8 cellular contexts compared by ENCODE assay signal in the genomic region with DNA sequence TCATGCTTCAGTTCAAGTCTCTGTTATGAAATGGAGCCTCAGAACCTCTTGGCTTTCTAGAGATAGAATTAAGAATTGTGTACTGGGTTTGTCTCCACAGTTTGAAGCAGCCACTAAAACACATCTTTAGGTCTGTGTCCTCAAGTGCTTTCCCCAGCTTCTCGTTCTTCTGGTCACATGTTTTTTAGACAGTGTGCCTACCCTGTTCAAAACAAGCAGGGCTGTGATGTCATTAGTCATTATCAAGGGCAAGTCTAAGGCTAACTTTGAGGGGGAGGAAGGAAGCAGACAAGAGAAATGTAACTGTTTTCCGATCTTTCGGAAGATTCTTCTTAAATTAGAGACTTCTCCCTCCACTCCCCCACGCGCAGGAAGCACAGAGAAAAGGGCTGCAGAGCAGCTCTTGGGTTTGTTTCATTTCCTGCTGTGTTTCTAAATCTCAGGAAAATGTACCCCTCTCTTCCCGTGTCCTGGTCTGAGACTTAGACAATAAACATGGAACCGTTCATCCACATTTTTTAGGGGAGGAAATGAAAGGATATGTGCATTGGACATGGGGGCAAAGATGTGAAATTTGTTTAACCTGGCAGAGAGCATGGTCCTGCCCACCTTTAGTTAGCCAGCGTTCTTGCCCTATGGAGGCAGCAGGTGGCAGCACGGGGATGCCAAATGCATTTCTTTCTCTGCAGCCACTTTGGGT.
DNase-seq lines count a peak whose midpoint lies in the region; ATAC-seq and TF ChIP-seq lines count a peak whose summit lies in the region.

No MANE protein-coding gene starts in this region.

- DNase-seq in AML-193 (lab: John Stamatoyannopoulos, UW) (peak; percentile 62 to 64), GM13976 (ENCODE audit: low spot score) (peak; percentile 53), NCI-H526 (lab: John Stamatoyannopoulos, UW) (peak; percentile 30 to 68), activated T-helper 1 cell treated with Interleukin-2 at 50 U/mL for 16 hours (ENCODE audit: low read depth) (peak; percentile 18), fibroblast of mammary gland (ENCODE audit: low read depth) (peak; percentile 62), pons (ENCODE audit: low spot score) (peak; percentile 77)

- no peak for ATAC-seq in GM18517 (IDR thresholded peaks at IDR 0.05; ENCODE audit: unreplicated experiment)
- no peak for ATAC-seq in GM21390 (IDR thresholded peaks at IDR 0.05; ENCODE audit: unreplicated experiment)

- no peak overlapping the region for H3K4me3 ChIP-seq in fibroblast of mammary gland (ENCODE audit: control insufficient read depth, low read depth, low read length)

- in situ Hi-C loops in GM13976 (cut with MboI; ENCODE audit: low sequenced_read_pairs, unreplicated experiment), result no loop called here

- TF ChIP-seq CTCF in GM13976 (IDR thresholded peaks at IDR 0.05; ENCODE audit: borderline replicate concordance, control extremely low read depth, extremely low read depth, insufficient read depth, missing control alignments), result peak; percentile 54
- TF ChIP-seq CTCF in fibroblast of mammary gland (conservative IDR thresholded peaks at IDR 0.05; ENCODE audit: control insufficient read depth, insufficient read depth, low read depth, low read length), result peak; percentile 76

Comparison
In these comparisons a context has a peak if more than half of its experiments do, and no peak if none do; other contexts are left out.
1. DNase-seq: peak in every context shown above with its lines; median percentile 77 in pons; 63 in AML-193; 62 in fibroblast of mammary gland; 53 in GM13976; 49 in NCI-H526; 18 in activated T-helper 1 cell treated with Interleukin-2 at 50 U/mL for 16 hours.